In genomic region chr7:47480576-47481538, GRCh38 we compare ENCODE assay signal across 8 cellular contexts.
DNase-seq lines count a peak whose midpoint lies in the region; ATAC-seq and TF ChIP-seq lines count a peak whose summit lies in the region.

No MANE protein-coding gene starts in this region.

- 90 to 93% methylated on average over 12 of the region's 12 CpGs for WGBS in upper lobe of left lung, 2 donors

- ATAC-seq in HG03439 (IDR thresholded peaks at IDR 0.05; ENCODE audit: unreplicated experiment) (peak; percentile 59), upper lobe of left lung (ENCODE audit: low FRiP score in 2 of 2) (no peak)

- H3K27me3 ChIP-seq in breast epithelium (no peaks in the 10 kb centered on the region), left ventricle myocardium inferior (ENCODE audit: low read depth) (no peaks in the 10 kb centered on the region), upper lobe of left lung (no peaks in the 10 kb centered on the region)

- H3K36me3 ChIP-seq in breast epithelium (no peaks in the 10 kb centered on the region), left ventricle myocardium inferior (no peaks in the 10 kb centered on the region), upper lobe of left lung (no peaks in the 10 kb centered on the region)

- no peaks in the 10 kb centered on the region for H3K27me3 Mint-ChIP-seq in MCF 10A (ENCODE audit: insufficient read depth, unreplicated experiment)

- TF ChIP-seq CTCF in MCF 10A (IDR thresholded peaks at IDR 0.05; ENCODE audit: unreplicated experiment) (no peak), breast epithelium (IDR thresholded peaks at IDR 0.05) (no peak), left ventricle myocardium inferior (IDR thresholded peaks at IDR 0.05; ENCODE audit: borderline replicate concordance) (no peak), upper lobe of left lung (IDR thresholded peaks at IDR 0.05) (no peak)

- peaks cover 5 to 7% of the 10 kb centered on the region in 2 donors for H3K4me1 ChIP-seq in breast epithelium
- peaks cover 94% of the 10 kb centered on the region for H3K4me1 ChIP-seq in left ventricle myocardium inferior
- peaks cover 49 to 69% (median 56%) of the 10 kb centered on the region in 4 donors for H3K4me1 ChIP-seq in upper lobe of left lung

- POLR2A ChIA-PET in MCF 10A (lab: Yijun Ruan, JAX), result interaction anchor here (1.2 kb wide), 1 partner anchor 36 kb away, joined by 3 read pairs; no protein-coding TSS in a partner anchor

- H3K9me3 ChIP-seq in breast epithelium (no peaks in the 10 kb centered on the region), left ventricle myocardium inferior (replicated peaks) (no peaks in the 10 kb centered on the region), upper lobe of left lung (no peaks in the 10 kb centered on the region)

- H3K4me1 Mint-ChIP-seq in MCF 10A (ENCODE audit: insufficient read depth, unreplicated experiment), result peaks cover 29% of the 10 kb centered on the region

- BruUV-seq in MCF 10A (replicated peaks; lab: Mats Ljungman, UMichigan), result no TSS peak

- H3K36me3 Mint-ChIP-seq in MCF 10A (ENCODE audit: insufficient read depth, unreplicated experiment), result no peaks in the 10 kb centered on the region

- intact Hi-C loops in MCF 10A (cut with micrococcal nuclease) (loop anchor here (5.0 kb wide), 1 partner anchor 121 kb away; no protein-coding TSS in a partner anchor), breast epithelium (cut with DNase I; ENCODE audit: low total_unique reads) (no loop called here), left ventricle myocardium inferior (cut with micrococcal nuclease) (no loop called here)

- peak overlapping the region; percentile 80 for H3K27ac Mint-ChIP-seq in MCF 10A (ENCODE audit: low read depth, unreplicated experiment)

- H3K4me3 ChIP-seq in breast epithelium (no peak overlapping the region), left ventricle myocardium inferior (no peak overlapping the region), upper lobe of left lung (peak overlapping the region in 1 of 4 donors; percentile 15)

- CTCF ChIA-PET in MCF 10A (lab: Yijun Ruan, JAX), result interaction anchor here (0.5 to 1.1 kb wide), 6 partner anchors 15 to 467 kb away, joined by 3 to 4 read pairs (median 3); partner anchors contain the start of gene PKD1L1

- no peak overlapping the region for H3K4me3 Mint-ChIP-seq in MCF 10A (ENCODE audit: unreplicated experiment)

- TF ChIP-seq POLR2A in breast epithelium (IDR thresholded peaks at IDR 0.05) (no peak), upper lobe of left lung (IDR thresholded peaks at IDR 0.05) (no peak)

- DNase-seq in MCF 10A (ENCODE audit: unreplicated experiment) (no peak), breast epithelium (ENCODE audit: low spot score in 2 of 2) (no peak), left ventricle myocardium inferior (no peak), upper lobe of left lung (no peak), DMS 273 treated with DMSO at 0.1 percent for 48 hours (lab: John Stamatoyannopoulos, UW) (no peak), NCI-H2107 treated with DMSO at 0.1 percent for 48 hours (lab: John Stamatoyannopoulos, UW; ENCODE audit: unreplicated experiment) (no peak)
- no peak for DNase-seq in stimulated activated CD4-positive, alpha-beta T cell treated with anti-CD3 and anti-CD28 coated beads, Interleukin-2, amount 100 ng/mL, for 48 hours

- no peaks in the 10 kb centered on the region for H3K9me3 Mint-ChIP-seq in MCF 10A (ENCODE audit: unreplicated experiment)

- no peak for TF ChIP-seq EP300 in upper lobe of left lung (IDR thresholded peaks at IDR 0.05)

- H3K27ac ChIP-seq in breast epithelium (no peak overlapping the region), left ventricle myocardium inferior (replicated peaks) (peak overlapping the region; percentile 87), upper lobe of left lung (peak overlapping the region; percentile 77 to 85 (median 80))

Comparison
In these comparisons a context has a peak if more than half of its experiments do, and no peak if none do; other contexts are left out.
1. H3K27ac ChIP-seq: peak in left ventricle myocardium inferior (single experiment) and upper lobe of left lung (4 of 4); none in breast epithelium (0 of 2).